ENCODE assay signal across 8 cellular contexts in the genomic region with DNA sequence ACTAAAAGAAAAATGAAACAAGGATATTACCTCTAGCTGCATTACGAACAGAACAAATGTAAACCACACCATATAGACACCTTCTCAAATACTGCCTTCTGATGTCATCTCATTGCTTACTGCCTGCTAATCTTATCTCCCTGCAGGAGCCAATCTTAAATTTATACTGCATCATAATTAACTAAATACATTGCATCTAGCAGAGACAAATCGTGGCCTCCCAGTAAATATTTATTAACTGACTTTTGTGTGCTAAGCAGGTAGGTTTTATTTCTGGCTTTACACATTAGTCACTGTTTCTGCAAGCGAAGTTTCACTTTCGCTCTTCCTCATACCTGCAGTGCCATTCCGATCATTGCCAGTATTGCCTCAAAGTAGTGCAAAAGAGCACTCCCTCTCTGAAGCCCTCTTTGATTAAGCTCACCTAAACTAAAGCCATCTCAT.
DNase-seq lines count a peak whose midpoint lies in the region; ATAC-seq and TF ChIP-seq lines count a peak whose summit lies in the region.

No MANE protein-coding gene starts in this region.

- CTCF ChIA-PET in activated B cell treated with CpG ODN at 0.5 μM for 24 hours (lab: Charles Lee) = no interaction called here

- peaks cover 14% of the 10 kb centered on the region for H3K4me1 Mint-ChIP-seq in activated B cell treated with CpG ODN at 0.5 μM for 24 hours

- H3K9ac ChIP-seq in mucosa of rectum (ENCODE audit: low read depth in 1 of 2, low read length in 2 of 2) = no peak overlapping the region

- DNase-seq in stimulated activated CD8-positive, alpha-beta memory T cell treated with anti-CD3 and anti-CD28 coated beads, Interleukin-12 subunit alpha, Interleukin-12 subunit beta, amount 100 ng/mL, for 1 hour (ENCODE audit: low read depth) = peak; percentile 4
- no peak for DNase-seq in stimulated activated CD8-positive, alpha-beta memory T cell treated with anti-CD3 and anti-CD28 coated beads, Interleukin-4, amount 100 ng/mL, for 48 hours
- DNase-seq in activated B cell treated with CpG ODN at 0.5 μM for 24 hours (no peak), ecto neural progenitor cell (ENCODE audit: low spot score) (no peak), caudate nucleus (lab: John Stamatoyannopoulos, UW) (no peak), NCI-H2227 treated with DMSO at 0.1 percent for 48 hours (lab: John Stamatoyannopoulos, UW) (no peak)

- H3K9me3 Mint-ChIP-seq in activated B cell treated with CpG ODN at 0.5 μM for 24 hours = no peaks in the 10 kb centered on the region

- POLR2A ChIA-PET in activated B cell treated with CpG ODN at 0.5 μM for 24 hours (lab: Charles Lee) = interaction anchor here (0.6 kb wide), 1 partner anchor 10 kb away, joined by 3 read pairs; no protein-coding TSS in a partner anchor

- peak; percentile 95 for ATAC-seq in HG03045 (IDR thresholded peaks at IDR 0.05; ENCODE audit: unreplicated experiment)
- ATAC-seq in activated B cell treated with CpG ODN at 0.5 μM for 24 hours (ENCODE audit: low read depth) = peak; percentile 92

- no peaks in the 10 kb centered on the region for H3K9me3 ChIP-seq in mucosa of rectum (ENCODE audit: control insufficient read depth in 2 of 2, low read length in 2 of 2)

- peaks cover 40 to 44% of the 10 kb centered on the region in 2 donors for H3K4me1 ChIP-seq in mucosa of rectum (ENCODE audit: control insufficient read depth in 2 of 2, insufficient read depth in 2 of 2, low read length in 2 of 2)

- intact Hi-C loops in activated B cell treated with CpG ODN at 0.5 μM for 24 hours (cut with micrococcal nuclease) = loop anchor here (2.0 to 5.0 kb wide), 2 partner anchors 83 to 98 kb away; no protein-coding TSS in a partner anchor

- no peak for TF ChIP-seq CTCF in activated B cell treated with CpG ODN at 0.5 μM for 24 hours (IDR thresholded peaks at IDR 0.05)

- no peaks in the 10 kb centered on the region for H3K36me3 Mint-ChIP-seq in activated B cell treated with CpG ODN at 0.5 μM for 24 hours (ENCODE audit: low read depth)

- H3K27ac Mint-ChIP-seq in activated B cell treated with CpG ODN at 0.5 μM for 24 hours = no peak overlapping the region

- peak overlapping the region; percentile 76 for H3K4me3 Mint-ChIP-seq in activated B cell treated with CpG ODN at 0.5 μM for 24 hours

- H3K27ac ChIP-seq in mucosa of rectum (ENCODE audit: low read depth in 2 of 2, low read length in 2 of 2) (peak overlapping the region; percentile 46 to 56), caudate nucleus (ENCODE audit: low read depth, low read length) (no peak overlapping the region)

- no peaks in the 10 kb centered on the region for H3K27me3 ChIP-seq in mucosa of rectum (ENCODE audit: control insufficient read depth in 2 of 2, insufficient read depth in 2 of 2, low read length in 2 of 2)

- H3K27me3 Mint-ChIP-seq in activated B cell treated with CpG ODN at 0.5 μM for 24 hours = peaks cover 5% of the 10 kb centered on the region

- H3K36me3 ChIP-seq in mucosa of rectum (ENCODE audit: control insufficient read depth in 2 of 2, insufficient read depth in 2 of 2, low read length in 2 of 2) = no peaks in the 10 kb centered on the region

- peak overlapping the region; percentile 32 to 37 for H3K4me3 ChIP-seq in mucosa of rectum (ENCODE audit: low read length in 2 of 2)
